ENCODE assay signal across 19 cellular contexts in genomic region chr1:206036661-206037455, GRCh38. TPM values are rescaled to one million over a fixed set of nuclear protein-coding genes. Genes with fewer than 3 reads are reported as not detected.
DNase-seq lines count a peak whose midpoint lies in the region; ATAC-seq, FAIRE-seq and TF ChIP-seq lines count a peak whose summit lies in the region.
"Had no signal": no experiment of that assay in that cellular context is flagged by ENCODE, and none has a peak within 500 bp of the region (broad histone marks: within the 10 kb centered on the region; RNA-seq: fewer than 3 reads in every experiment).

No MANE protein-coding gene starts in this region.

- no peaks in the 10 kb centered on the region for H3K9me3 Mint-ChIP-seq in natural killer cell
- H3K9me3 Mint-ChIP-seq: natural killer cell treated with Interleukin-12 subunit alpha and Interleukin-12 subunit beta and Interleukin-15 and Interleukin-18, amount 100 ng/mL, for 72 hours; type B pancreatic cell had no signal

- H3K4me3 Mint-ChIP-seq in natural killer cell, result no peak overlapping the region
- H3K4me3 Mint-ChIP-seq: natural killer cell treated with Interleukin-12 subunit alpha and Interleukin-12 subunit beta and Interleukin-15 and Interleukin-18, amount 100 ng/mL, for 72 hours; type B pancreatic cell had no signal

- H3K9me3 ChIP-seq in OCI-LY3 (ENCODE audit: insufficient read depth, low read length) (peaks cover 9% of the 10 kb centered on the region), smooth muscle cell (replicated peaks; ENCODE audit: low read depth) (no peaks in the 10 kb centered on the region)
- H3K9me3 ChIP-seq: BE2C had no signal

- peak overlapping the region; percentile 96 for H3K27ac ChIP-seq in OCI-LY3 (ENCODE audit: low read length)
- H3K27ac ChIP-seq in smooth muscle cell (ENCODE audit: low read depth), result peak overlapping the region; percentile 68

- TF ChIP-seq CTCF in OCI-LY3 (IDR thresholded peaks at IDR 0.05; ENCODE audit: low read depth, low read length) (no peak), smooth muscle cell (IDR thresholded peaks at IDR 0.05; ENCODE audit: borderline replicate concordance, insufficient read depth, poor library complexity, severe bottlenecking) (no peak), natural killer cell (IDR thresholded peaks at IDR 0.05) (no peak)

- no peaks in the 10 kb centered on the region for H3F3A ChIP-seq in smooth muscle cell (ENCODE audit: low read depth)

- peaks cover 22% of the 10 kb centered on the region in 2 donors for H3K27me3 Mint-ChIP-seq in natural killer cell (ENCODE audit: low read depth in 2 of 2)

- H3K4me3 ChIP-seq in OCI-LY3 (ENCODE audit: low read length) (peak overlapping the region; percentile 83), smooth muscle cell (no peak overlapping the region)

- H3K9ac ChIP-seq in OCI-LY3 (ENCODE audit: low read length) (peak overlapping the region; percentile 97), smooth muscle cell (ENCODE audit: low read depth) (no peak overlapping the region)

- FAIRE-seq in GM18507 (lab: Jason Lieb, UNC), result peak; percentile 65

- H3K79me2 ChIP-seq in OCI-LY3 (ENCODE audit: low read length) (peaks cover 99% of the 10 kb centered on the region), smooth muscle cell (ENCODE audit: low read depth) (no peaks in the 10 kb centered on the region)

- no peaks in the 10 kb centered on the region for H4K20me1 ChIP-seq in OCI-LY3 (ENCODE audit: insufficient read depth, low read length)
- no peaks in the 10 kb centered on the region for H4K20me1 ChIP-seq in smooth muscle cell (ENCODE audit: low read depth)

- no peaks in the 10 kb centered on the region for H3K27me3 ChIP-seq in OCI-LY3 (ENCODE audit: low read depth, low read length)
- no peaks in the 10 kb centered on the region for H3K27me3 ChIP-seq in smooth muscle cell (ENCODE audit: low read depth)

- no peaks in the 10 kb centered on the region for H3K36me3 Mint-ChIP-seq in natural killer cell
- H3K36me3 Mint-ChIP-seq: natural killer cell treated with Interleukin-12 subunit alpha and Interleukin-12 subunit beta and Interleukin-15 and Interleukin-18, amount 100 ng/mL, for 72 hours; type B pancreatic cell had no signal

- WGBS in smooth muscle cell (ENCODE audit: low lambda C conversion rate), result 53% methylated on average over 2 of the region's 2 CpGs

- H3K27ac Mint-ChIP-seq in natural killer cell, result no peak overlapping the region
- H3K27ac Mint-ChIP-seq: natural killer cell treated with Interleukin-12 subunit alpha and Interleukin-12 subunit beta and Interleukin-15 and Interleukin-18, amount 100 ng/mL, for 72 hours; type B pancreatic cell had no signal

- no peak overlapping the region for H2AFZ ChIP-seq in OCI-LY3 (ENCODE audit: low read depth, low read length)
- no peak overlapping the region for H2AFZ ChIP-seq in smooth muscle cell (ENCODE audit: low read depth)

- intact Hi-C loops in natural killer cell (cut with micrococcal nuclease), result no loop called here

- H3K36me3 ChIP-seq in OCI-LY3 (replicated peaks; ENCODE audit: low read depth, low read length) (peaks cover 38% of the 10 kb centered on the region), smooth muscle cell (ENCODE audit: low read depth) (no peaks in the 10 kb centered on the region)
- H3K36me3 ChIP-seq: BE2C had no signal

- DNase-seq in GM18507 (ENCODE audit: extremely low spot score, insufficient read length, low read depth), result no peak
- DNase-seq in smooth muscle cell (lab: John Stamatoyannopoulos, UW; ENCODE audit: unreplicated experiment), result no peak
- no peak for DNase-seq in DMS114 treated with DMSO at 0.1 percent for 48 hours (lab: John Stamatoyannopoulos, UW; ENCODE audit: unreplicated experiment)
- DNase-seq in natural killer cell, result no peak
- no peak for DNase-seq in NCI-H748 (lab: John Stamatoyannopoulos, UW; ENCODE audit: unreplicated experiment)
- DNase-seq: activated CD4-positive, CD25-positive, alpha-beta regulatory T cell treated with anti-CD3 and anti-CD28 coated beads, Interleukin-2, amount 50 U/mL, for 72 hours; activated CD8-positive, alpha-beta memory T cell treated with anti-CD3 and anti-CD28 coated beads, Interleukin-2, amount 50 U/mL, for 4 hours; activated naive CD4-positive, alpha-beta T cell treated with Interleukin-2 at 50 U/mL for 16 hours; BE2C; islet precursor cell; NCI-H1105 treated with DMSO at 0.1 percent for 48 hours; NCI-H226; posterior cingulate gyrus; SHP77 treated with DMSO at 0.1 percent for 48 hours had no signal

- ATAC-seq in HG02610 (IDR thresholded peaks at IDR 0.05; ENCODE audit: unreplicated experiment) (peak; percentile 63), natural killer cell (no peak)
- ATAC-seq: natural killer cell treated with Interleukin-12 subunit alpha and Interleukin-12 subunit beta and Interleukin-15 and Interleukin-18, amount 100 ng/mL, for 72 hours had no signal

- H3K4me1 ChIP-seq in OCI-LY3 (ENCODE audit: low read length) (peaks cover 83% of the 10 kb centered on the region), smooth muscle cell (ENCODE audit: low read depth) (peaks cover 10% of the 10 kb centered on the region)
- H3K4me1 ChIP-seq: BE2C had no signal

- H3K4me2 ChIP-seq in OCI-LY3 (ENCODE audit: low read length) (peak overlapping the region; percentile 91), smooth muscle cell (peak overlapping the region; percentile 82)

- H3K4me1 Mint-ChIP-seq in natural killer cell, result peaks cover 0 to 7% of the 10 kb centered on the region in 2 donors

RNA-seq across cellular contexts. Expression of gene CTSE, which starts 13.2 kb away (rescaled TPM):
- not detected in 2 replicates for total RNA-seq in smooth muscle cell
- polyA plus RNA-seq in smooth muscle cell, result not detected in 2 replicates
- total RNA-seq in natural killer cell, result not detected
- total RNA-seq: natural killer cell treated with Interleukin-12 subunit alpha and Interleukin-12 subunit beta and Interleukin-15 and Interleukin-18, amount 100 ng/mL, for 72 hours; T-helper 2 cell treated with Interferon-gamma antibody and Interleukin-4, amounts not matched to agents 100 ng/mL and 5 ng/mL, for 36 hours had no signal

RNA-seq across cellular contexts. Expression of gene RHEX, which starts 16.1 kb away (rescaled TPM):
- total RNA-seq in smooth muscle cell (not detected in 2 replicates), natural killer cell (10 to 100 TPM in 1 of 3 donors, under 1 TPM in 1, not detected in 1; 0.24 to 21.3 TPM)
- not detected in 2 replicates for polyA plus RNA-seq in smooth muscle cell
- total RNA-seq: T-helper 2 cell treated with Interferon-gamma antibody and Interleukin-4, amounts not matched to agents 100 ng/mL and 5 ng/mL, for 36 hours had no signal

RNA-seq across cellular contexts. Expression of gene RAB7B, which starts 33.7 kb away (rescaled TPM):
- total RNA-seq in smooth muscle cell, result 8.0 and 13.0 TPM in 2 replicates
- polyA plus RNA-seq in smooth muscle cell, result 11.5 and 13.6 TPM in 2 replicates
- total RNA-seq in natural killer cell, result under 1 TPM in 1 of 3 donors, not detected in 2; 0.19 TPM
- total RNA-seq: natural killer cell treated with Interleukin-12 subunit alpha and Interleukin-12 subunit beta and Interleukin-15 and Interleukin-18, amount 100 ng/mL, for 72 hours; T-helper 2 cell treated with Interferon-gamma antibody and Interleukin-4, amounts not matched to agents 100 ng/mL and 5 ng/mL, for 36 hours had no signal
